In genomic region chr4:170134821-170135220, GRCh38 we compare ENCODE assay signal across 29 cellular contexts. TPM values are rescaled to one million over a fixed set of nuclear protein-coding genes. Genes with fewer than 3 reads are reported as not detected.
"Had no signal": no experiment of that assay in that cellular context is flagged by ENCODE, and none has a peak within 500 bp of the region (broad histone marks: within the 10 kb centered on the region; RNA-seq: fewer than 3 reads in every experiment).

No MANE protein-coding gene starts in this region.

- ATAC-seq: activated CD8-positive, alpha-beta memory T cell treated with anti-CD3 and anti-CD28 coated beads, Interleukin-2, amount 10 ng/mL, durations not matched to agents 7 days and 5 days; body of pancreas; Panc1; Right ventricle myocardium inferior; T-helper 17 cell; WTC11 had no signal

- H3K4me3 Mint-ChIP-seq: activated CD8-positive, alpha-beta memory T cell treated with anti-CD3 and anti-CD28 coated beads, Interleukin-2, amount 10 ng/mL, durations not matched to agents 7 days and 5 days; activated naive CD4-positive, alpha-beta T cell treated with anti-CD3 and anti-CD28 coated beads, Interleukin-2, amount 50 U/mL, for 24 hours; activated T-cell treated with anti-CD3 and anti-CD28 coated beads, Interleukin-2, amount 50 U/mL, for 24 hours; activated T-helper 1 cell treated with anti-CD3 and anti-CD28 coated beads, Interleukin-12 subunit alpha, Interleukin-12 subunit beta, Interleukin-2, Interleukin-4 antibody, amounts not matched to agents 30 ng/mL and 10 ng/mL and 1 ng/mL, durations not matched to agents 14 hours and 24 hours and 36 hours; central memory CD8-positive, alpha-beta T cell; T-helper 17 cell; WTC11 had no signal

- H3K27me3 Mint-ChIP-seq: central memory CD8-positive, alpha-beta T cell had no signal

- H3K36me3 ChIP-seq: ascending aorta had no signal

- DNase-seq: activated CD4-positive, alpha-beta T cell treated with anti-CD3 and anti-CD28 coated beads for 48 hours; activated CD4-positive, alpha-beta T cell treated with anti-CD3 and anti-CD28 coated beads, Interleukin-2, amount 50 U/mL, for 48 hours; activated CD4-positive, CD25-positive, alpha-beta regulatory T cell treated with anti-CD3 and anti-CD28 coated beads, Interleukin-2, amount 50 U/mL, for 72 hours; activated CD8-positive, alpha-beta memory T cell treated with anti-CD3 and anti-CD28 coated beads, Interleukin-2, amount 10 ng/mL, durations not matched to agents 7 days and 5 days; activated effector memory CD4-positive, alpha-beta T cell treated with Interleukin-2 at 50 U/mL for 16 hours; activated naive CD4-positive, alpha-beta T cell; activated T-cell treated with anti-CD3 and anti-CD28 coated beads, Interleukin-2, amount 50 U/mL, for 24 hours; IMR-90; KG1; NCI-H1092 treated with DMSO at 0.1 percent for 48 hours; NCI-H1417 treated with DMSO at 0.1 percent for 48 hours; NCI-H1694; NCI-H2029; NCI-H2107; NCI-H2171 treated with DMSO at 0.1 percent for 48 hours; NCI-H226; NCI-H526; RPMI8226; T-helper 17 cell; T-helper 9 cell had no signal

- H3K27ac ChIP-seq: ascending aorta, body of pancreas had no signal

- H3K4me3 ChIP-seq: ascending aorta, body of pancreas had no signal

- H3K9me3 Mint-ChIP-seq: activated naive CD4-positive, alpha-beta T cell treated with anti-CD3 and anti-CD28 coated beads, Interleukin-2, amount 50 U/mL, for 24 hours had no signal

- H3K27ac Mint-ChIP-seq: activated CD8-positive, alpha-beta memory T cell treated with anti-CD3 and anti-CD28 coated beads, Interleukin-2, amount 10 ng/mL, durations not matched to agents 7 days and 5 days; activated naive CD4-positive, alpha-beta T cell treated with anti-CD3 and anti-CD28 coated beads, Interleukin-2, amount 50 U/mL, for 24 hours; activated T-cell treated with anti-CD3 and anti-CD28 coated beads, Interleukin-2, amount 50 U/mL, for 24 hours; activated T-helper 1 cell treated with anti-CD3 and anti-CD28 coated beads, Interleukin-12 subunit alpha, Interleukin-12 subunit beta, Interleukin-2, Interleukin-4 antibody, amounts not matched to agents 30 ng/mL and 10 ng/mL and 1 ng/mL, durations not matched to agents 14 hours and 24 hours and 36 hours; T-helper 17 cell; WTC11 had no signal

- H3K4me1 Mint-ChIP-seq: central memory CD8-positive, alpha-beta T cell; WTC11 had no signal

- H3K9me3 ChIP-seq: body of pancreas had no signal

- H3K4me1 ChIP-seq: ascending aorta had no signal

- H3K36me3 Mint-ChIP-seq: activated CD8-positive, alpha-beta memory T cell treated with anti-CD3 and anti-CD28 coated beads, Interleukin-2, amount 10 ng/mL, durations not matched to agents 7 days and 5 days; activated naive CD4-positive, alpha-beta T cell treated with anti-CD3 and anti-CD28 coated beads, Interleukin-2, amount 50 U/mL, for 24 hours had no signal

- H3K27me3 ChIP-seq: ascending aorta, body of pancreas had no signal

RNA-seq across cellular contexts. Expression of gene AADAT, which starts 45.1 kb away (rescaled TPM):
- total RNA-seq: activated CD8-positive, alpha-beta memory T cell treated with anti-CD3 and anti-CD28 coated beads, Interleukin-2, amount 10 ng/mL, durations not matched to agents 7 days and 5 days; activated T-helper 1 cell treated with anti-CD3 and anti-CD28 coated beads, Interleukin-12 subunit alpha, Interleukin-12 subunit beta, Interleukin-2, Interleukin-4 antibody, amounts not matched to agents 30 ng/mL and 10 ng/mL and 1 ng/mL, durations not matched to agents 14 hours and 24 hours and 36 hours; OCI-LY7; T-helper 17 cell had no signal
